ENCODE assay signal across 8 cellular contexts in genomic region chr7:138979226-138979979, GRCh38. TPM values are rescaled to one million over a fixed set of nuclear protein-coding genes. Genes with fewer than 3 reads are reported as not detected.
DNase-seq lines count a peak whose midpoint lies in the region; ATAC-seq and TF ChIP-seq lines count a peak whose summit lies in the region.

No MANE protein-coding gene starts in this region.

- no peak for ATAC-seq in GM23338

- H3K36me3 ChIP-seq in GM23338 (ENCODE audit: insufficient read depth) (no peaks in the 10 kb centered on the region), SK-N-SH (replicated peaks in 1 of 2; ENCODE audit: control insufficient read depth in 1 of 2, insufficient read depth in 2 of 2, low read length in 1 of 2) (peaks cover 0 to 7% of the 10 kb centered on the region in 2 experiments), tibial artery (no peaks in the 10 kb centered on the region)

- TF ChIP-seq RAD21 in SK-N-SH (IDR thresholded peaks at IDR 0.05; ENCODE audit: low read length), result no peak

- H4K20me1 ChIP-seq in GM23338 (replicated peaks; ENCODE audit: insufficient read depth) (no peaks in the 10 kb centered on the region; the same call in 1 of the 2 replicates), SK-N-SH (ENCODE audit: insufficient read depth) (peaks cover 26% of the 10 kb centered on the region)

- 97% methylated on average over 6 of the region's 6 CpGs for WGBS in SK-N-SH (ENCODE audit: low lambda C conversion rate)

- H3K27ac Mint-ChIP-seq in GM23338, result no peak overlapping the region

- TF ChIP-seq CTCF in GM23338 (conservative IDR thresholded peaks at IDR 0.05; ENCODE audit: low read depth in 2 of 2), result 0 out of 4 replicates have a peak, but pooled peaks of 1 of the 2 experiments have one; percentile 12
- TF ChIP-seq CTCF in SK-N-SH (IDR thresholded peaks at IDR 0.05), result peak; percentile 40
- no peak for TF ChIP-seq CTCF in tibial artery (IDR thresholded peaks at IDR 0.05)

- H3K4me3 Mint-ChIP-seq in GM23338, result peak overlapping the region; percentile 91

- H3K4me1 Mint-ChIP-seq in GM23338, result peaks cover 57% of the 10 kb centered on the region

- peaks cover 20% of the 10 kb centered on the region for H3K27me3 Mint-ChIP-seq in GM23338 (ENCODE audit: insufficient read depth, low read depth, poor library complexity)

- H3K9me2 ChIP-seq in GM23338 (ENCODE audit: insufficient read depth) (no peaks in the 10 kb centered on the region), SK-N-SH (no peaks in the 10 kb centered on the region)

- no peak overlapping the region for H2AFZ ChIP-seq in GM23338
- H2AFZ ChIP-seq in SK-N-SH (ENCODE audit: low read depth), result no peak overlapping the region

- H3K4me1 ChIP-seq in GM23338 (ENCODE audit: insufficient read depth) (peaks cover 46% of the 10 kb centered on the region), SK-N-SH (ENCODE audit: control insufficient read depth in 1 of 2, insufficient read depth in 2 of 2, low read depth in 1 of 2, low read length in 1 of 2) (peaks cover 0 to 46% of the 10 kb centered on the region in 2 experiments; a peak in 3 of 4 replicates), tibial artery (peaks cover 0 to 19% (median 7%) of the 10 kb centered on the region in 4 donors)

- H3K36me3 Mint-ChIP-seq in GM23338 (ENCODE audit: low read depth), result peaks cover 5% of the 10 kb centered on the region; the same call in 1 of the 3 replicates

- H3F3A ChIP-seq in GM23338 (replicated peaks; ENCODE audit: low read depth), result peaks cover 38% of the 10 kb centered on the region
- peaks cover 5% of the 10 kb centered on the region for H3F3A ChIP-seq in SK-N-SH (replicated peaks; ENCODE audit: insufficient read depth)

- H3K27me3 ChIP-seq in GM23338 (ENCODE audit: insufficient read depth), result peaks cover 29% of the 10 kb centered on the region
- H3K27me3 ChIP-seq in SK-N-SH (ENCODE audit: insufficient read depth), result no peaks in the 10 kb centered on the region
- peaks cover 0 to 21% of the 10 kb centered on the region in 2 donors for H3K27me3 ChIP-seq in tibial artery

- DNase-seq in CD1c-positive myeloid dendritic cell (ENCODE audit: extremely low spot score) (peak; percentile 3), GM23338 (ENCODE audit: low spot score) (no peak), SK-N-SH (peak; percentile 47), iris pigment epithelial cell (ENCODE audit: low read depth) (peak; percentile 35), Ammon's horn (ENCODE audit: low spot score) (no peak), HuH-7 (ENCODE audit: low spot score) (no peak), tibial artery (no peak)
- DNase-seq in stimulated activated CD4-positive, alpha-beta T cell treated with anti-CD3 and anti-CD28 coated beads, Interleukin-2, amount 100 ng/mL, for 48 hours, result no peak

- intact Hi-C loops in tibial artery (cut with DNase I; ENCODE audit: low total_unique reads), result no loop called here

- H3K4me2 ChIP-seq in GM23338 (peak overlapping the region; percentile 100), SK-N-SH (peak overlapping the region; percentile 94)

- H3K9me3 ChIP-seq in SK-N-SH (no peaks in the 10 kb centered on the region), tibial artery (no peaks in the 10 kb centered on the region)

- CTCF ChIA-PET in SK-N-SH (lab: Yijun Ruan, JAX), result interaction anchor here (0.6 to 5.6 kb wide), 16 partner anchors 8 to 105 kb away, joined by 3 to 65 read pairs (median 3); no protein-coding TSS in a partner anchor

- H3K9ac ChIP-seq in SK-N-SH, result no peak overlapping the region

- TF ChIP-seq EP300 in SK-N-SH (IDR thresholded peaks at IDR 0.05; ENCODE audit: borderline replicate concordance in 1 of 2, low read depth in 1 of 2, low read length in 1 of 2), result no peak

- POLR2A ChIA-PET in SK-N-SH (lab: Yijun Ruan, JAX), result interaction anchor here (0.7 to 1.3 kb wide), 4 partner anchors 10 to 89 kb away, joined by 3 to 4 read pairs (median 3); no protein-coding TSS in a partner anchor

- peaks cover 52% of the 10 kb centered on the region for H3K79me2 ChIP-seq in GM23338 (replicated peaks; ENCODE audit: insufficient read depth)
- peaks cover 58% of the 10 kb centered on the region for H3K79me2 ChIP-seq in SK-N-SH (ENCODE audit: insufficient read depth)

- H3K4me3 ChIP-seq in GM23338 (peak overlapping the region; percentile 92), SK-N-SH (ENCODE audit: low read depth in 2 of 2, low read length in 1 of 2) (peak overlapping the region; percentile 59 to 89), tibial artery (no peak overlapping the region)

- H3K27ac ChIP-seq in GM23338 (ENCODE audit: low read depth), result no peak overlapping the region
- peak overlapping the region in 1 of 2 experiments; percentile 64; a peak in 2 of 4 replicates for H3K27ac ChIP-seq in SK-N-SH (ENCODE audit: low read depth in 2 of 2, low read length in 1 of 2)
- no peak overlapping the region for H3K27ac ChIP-seq in tibial artery

- no peaks in the 10 kb centered on the region for H3K9me3 Mint-ChIP-seq in GM23338

TF ChIP-seq in GM23338, 12 proteins besides CTCF, POLR2A, EP300 and RAD21 (continues in another document):
- TF ChIP-seq POLR2AphosphoS5 (IDR thresholded peaks at IDR 0.05; ENCODE audit: low read depth) (no peak), NANOG (IDR thresholded peaks at IDR 0.05; ENCODE audit: borderline replicate concordance) (no peak), ETS1 (IDR thresholded peaks at IDR 0.05) (no peak), JUNB (IDR thresholded peaks at IDR 0.05; ENCODE audit: unreplicated experiment) (no peak), STAT1 (IDR thresholded peaks at IDR 0.05; ENCODE audit: unreplicated experiment) (no peak), EZH2 (IDR thresholded peaks at IDR 0.05; ENCODE audit: low read depth, unreplicated experiment) (no peak), EZH2phosphoT487 (IDR thresholded peaks at IDR 0.05; ENCODE audit: unreplicated experiment) (no peak), ZNF114 (CRISPR knock-in tag; IDR thresholded peaks at IDR 0.05) (no peak)

TF ChIP-seq in SK-N-SH, 30 proteins besides CTCF, POLR2A, EP300 and RAD21:
- TF ChIP-seq ZBTB33 (IDR thresholded peaks at IDR 0.05; ENCODE audit: borderline replicate concordance, low read depth), result no peak
- no peak for TF ChIP-seq NFIC (IDR thresholded peaks at IDR 0.05; ENCODE audit: borderline replicate concordance)
- no peak for TF ChIP-seq SMC3 (IDR thresholded peaks at IDR 0.05; ENCODE audit: low read depth, low read length)
- no peak for TF ChIP-seq CHD2 (IDR thresholded peaks at IDR 0.05; ENCODE audit: low read length, partially characterized antibody)
- no peak for TF ChIP-seq JUND (IDR thresholded peaks at IDR 0.05)

RNA-seq across cellular contexts. Expression of gene KIAA1549, which starts 1.8 kb away (rescaled TPM):
- 11.6 and 13.5 TPM in 2 replicates for total RNA-seq in GM23338 (2014; rRNA removed; shearing (Covaris generic))
- polyA plus RNA-seq in GM23338 (2016; fragmentation: Nextera tagmentation; extraction: Ambion mirVana) (3.6 TPM in 2 replicates), SK-N-SH (2012; rRNA removed) (3.0 and 3.6 TPM in 2 replicates)
- 3.3 and 4.1 TPM in 2 replicates for polyA plus RNA-seq in SK-N-SH (2012; cell fraction: cytosol; rRNA removed)
- polyA plus RNA-seq in SK-N-SH (2012; cell fraction: nucleus; rRNA removed), result 5.3 and 5.7 TPM in 2 replicates

RNA-seq across cellular contexts. Expression of gene ZC3HAV1L, which starts 56.4 kb away (rescaled TPM):
- total RNA-seq in GM23338 (2014; rRNA removed; shearing (Covaris generic)), result 10.1 and 11.3 TPM in 2 replicates
- polyA plus RNA-seq in GM23338 (2016; fragmentation: Nextera tagmentation; extraction: Ambion mirVana), result 2.0 and 2.1 TPM in 2 replicates
- polyA plus RNA-seq in SK-N-SH (2012; rRNA removed), result 9.7 and 14.5 TPM in 2 replicates
- polyA plus RNA-seq in SK-N-SH (2012; cell fraction: cytosol; rRNA removed), result 9.1 and 10.8 TPM in 2 replicates
- 27.2 TPM in 2 replicates for polyA plus RNA-seq in SK-N-SH (2012; cell fraction: nucleus; rRNA removed)

Comparison
In these comparisons a context has a peak if more than half of its experiments do, and no peak if none do; other contexts are left out.
1. DNase-seq: peak in CD1c-positive myeloid dendritic cell (single experiment), SK-N-SH (single experiment) and iris pigment epithelial cell (single experiment); none in GM23338 (single experiment), Ammon's horn (single experiment), HuH-7 (single experiment), stimulated activated CD4-positive, alpha-beta T cell treated with anti-CD3 and anti-CD28 coated beads, Interleukin-2, amount 100 ng/mL, for 48 hours (0 of 2) and tibial artery (0 of 2).
2. H3K4me3 ChIP-seq: peak in GM23338 (single experiment) and SK-N-SH (2 of 2); none in tibial artery (0 of 2).